In the genomic region with DNA sequence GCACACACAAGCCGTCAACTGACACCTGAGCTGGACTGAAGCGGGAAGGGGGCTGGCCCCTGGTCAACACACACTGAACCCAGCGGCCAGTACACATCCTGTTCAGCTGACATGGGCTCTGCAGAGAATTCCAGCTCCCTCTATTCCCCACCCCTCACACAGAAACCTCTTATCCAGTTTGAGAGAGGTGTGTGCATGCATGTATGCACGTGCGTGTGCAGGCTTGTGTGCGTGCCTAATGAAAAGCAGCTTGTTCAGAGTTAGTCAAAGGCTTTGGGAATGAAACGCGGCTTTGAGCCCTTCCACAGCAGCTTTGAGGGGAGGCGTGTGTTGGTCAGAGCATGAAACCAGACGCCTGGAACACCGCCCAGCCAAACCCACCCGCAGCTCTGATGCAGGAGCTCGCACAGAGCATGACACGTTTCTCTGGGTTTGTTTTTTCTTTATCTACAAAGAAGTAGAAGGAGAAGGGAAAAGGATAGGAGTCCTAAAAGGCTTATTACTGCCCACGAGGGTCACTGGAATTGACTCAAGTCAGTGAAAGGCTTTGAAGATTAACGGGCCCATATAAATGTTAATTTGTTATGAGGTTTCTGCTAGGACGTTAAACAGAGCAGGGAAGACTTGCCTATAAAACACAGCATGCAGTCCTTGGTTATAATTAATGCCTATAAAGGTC, we compare ENCODE assay signal across 10 cellular contexts.
A peak's percentile ranks its signal among the peaks of the same experiment; 100 is the strongest.
DNase-seq lines count a peak whose midpoint lies in the region; ATAC-seq and TF ChIP-seq lines count a peak whose summit lies in the region.
"Had no signal": no experiment of that assay in that cellular context is flagged by ENCODE, and none has a peak within 500 bp of the region (broad histone marks: within the 10 kb centered on the region; RNA-seq: fewer than 3 reads in every experiment).

No MANE protein-coding gene starts in this region.

- 13 to 25% methylated on average over 17 of the region's 17 CpGs for WGBS in body of pancreas, 2 donors
- WGBS in right lobe of liver (ENCODE audit: insufficient coverage, low coverage, low lambda C conversion rate, missing lambda C conversion rate), result 52% methylated on average over 16 of the region's 17 CpGs
- WGBS in aorta, 2 donors, result 11 to 14% methylated on average over 17 of the region's 17 CpGs

- H3K36me3 Mint-ChIP-seq in activated T-cell treated with anti-CD3 and anti-CD28 coated beads, Interleukin-2, amount 50 U/mL, for 24 hours (ENCODE audit: low read depth), result no peaks in the 10 kb centered on the region
- H3K36me3 Mint-ChIP-seq: CD4-positive, alpha-beta memory T cell had no signal

- POLR2A ChIA-PET in A673 (lab: Charles Lee; ENCODE audit: low non-redundant PET), result no interaction called here

- H3K27me3 Mint-ChIP-seq in activated T-cell treated with anti-CD3 and anti-CD28 coated beads, Interleukin-2, amount 50 U/mL, for 24 hours, result peaks cover 60% of the 10 kb centered on the region

- H3K4me1 ChIP-seq in A673 (ENCODE audit: insufficient read depth, low read length, poor library complexity, severe bottlenecking), result peaks cover 67% of the 10 kb centered on the region
- peaks cover 18% of the 10 kb centered on the region for H3K4me1 ChIP-seq in body of pancreas
- peaks cover 0 to 20% (median 0%) of the 10 kb centered on the region in 4 donors for H3K4me1 ChIP-seq in right lobe of liver
- H3K4me1 ChIP-seq in aorta (ENCODE audit: control insufficient read depth in 1 of 2, insufficient read depth in 2 of 2, low read length in 2 of 2), result peaks cover 2 to 4% of the 10 kb centered on the region in 2 donors

- no peak overlapping the region for H3K27ac Mint-ChIP-seq in activated T-cell treated with anti-CD3 and anti-CD28 coated beads, Interleukin-2, amount 50 U/mL, for 24 hours
- H3K27ac Mint-ChIP-seq: CD4-positive, alpha-beta memory T cell had no signal

- TF ChIP-seq CTCF in A673 (conservative IDR thresholded peaks at IDR 0.05; ENCODE audit: low read depth, low read length) (no peak), body of pancreas (IDR thresholded peaks at IDR 0.05) (peak in 1 of 7 experiments; percentile 11), right lobe of liver (IDR thresholded peaks at IDR 0.05) (no peak)

- H3K27ac ChIP-seq in A673 (ENCODE audit: low read depth, low read length, poor library complexity, severe bottlenecking) (no peak overlapping the region), body of pancreas (no peak overlapping the region), right lobe of liver (peak overlapping the region; percentile 1 to 60 (median 24)), aorta (ENCODE audit: low read depth in 1 of 2, low read length in 2 of 2) (no peak overlapping the region)
- H3K27ac ChIP-seq: WERI-Rb-1 had no signal

- H3K9me3 ChIP-seq in A673 (ENCODE audit: low read depth, low read length, poor library complexity, severe bottlenecking) (no peaks in the 10 kb centered on the region), body of pancreas (no peaks in the 10 kb centered on the region), right lobe of liver (no peaks in the 10 kb centered on the region), aorta (ENCODE audit: control insufficient read depth, low read length) (no peaks in the 10 kb centered on the region)

- no peaks in the 10 kb centered on the region for H3K9me3 Mint-ChIP-seq in activated T-cell treated with anti-CD3 and anti-CD28 coated beads, Interleukin-2, amount 50 U/mL, for 24 hours
- H3K9me3 Mint-ChIP-seq: CD4-positive, alpha-beta memory T cell had no signal

- no peaks in the 10 kb centered on the region for H3K36me3 ChIP-seq in A673 (ENCODE audit: insufficient read depth, low read length, poor library complexity, severe bottlenecking)
- no peaks in the 10 kb centered on the region for H3K36me3 ChIP-seq in body of pancreas (replicated peaks in 1 of 2; ENCODE audit: insufficient read depth in 1 of 2, low read depth in 2 of 2)
- H3K36me3 ChIP-seq in right lobe of liver, result no peaks in the 10 kb centered on the region
- no peaks in the 10 kb centered on the region for H3K36me3 ChIP-seq in aorta (ENCODE audit: control insufficient read depth in 1 of 2, insufficient read depth in 2 of 2, low read length in 1 of 2)
- H3K36me3 ChIP-seq: WERI-Rb-1 had no signal

- DNase-seq in A673 (ENCODE audit: low spot score) (peak; percentile 48), NCI-H1092 treated with DMSO at 0.1 percent for 48 hours (lab: John Stamatoyannopoulos, UW) (peak; percentile 99), body of pancreas (peak in 3 of 4 donors; percentile 18 to 43 (median 32)), right lobe of liver (peak in 1 of 3 donors; percentile 37), NCI-H2171 (lab: John Stamatoyannopoulos, UW) (no peak), aorta (no peak)
- no peak for DNase-seq in activated T-cell treated with anti-CD3 and anti-CD28 coated beads, Interleukin-2, amount 50 U/mL, for 24 hours
- DNase-seq: CD4-positive, alpha-beta memory T cell; WERI-Rb-1 had no signal

- BruUV-seq in A673 (replicated peaks; lab: Mats Ljungman, UMichigan), result no TSS peak

- H3K4me3 Mint-ChIP-seq in activated T-cell treated with anti-CD3 and anti-CD28 coated beads, Interleukin-2, amount 50 U/mL, for 24 hours, result no peak overlapping the region
- H3K4me3 Mint-ChIP-seq: CD4-positive, alpha-beta memory T cell had no signal

- ATAC-seq in body of pancreas (no peak), right lobe of liver (peak in 3 of 4 donors; percentile 30 to 41 (median 35)), GM19463 (IDR thresholded peaks at IDR 0.05; ENCODE audit: unreplicated experiment) (no peak), aorta (ENCODE audit: low FRiP score) (no peak)

- peaks cover 13% of the 10 kb centered on the region for H3K4me1 Mint-ChIP-seq in activated T-cell treated with anti-CD3 and anti-CD28 coated beads, Interleukin-2, amount 50 U/mL, for 24 hours (ENCODE audit: low read depth)

- intact Hi-C loops in A673 (cut with micrococcal nuclease; ENCODE audit: unreplicated experiment), result no loop called here
- intact Hi-C loops in body of pancreas (cut with DNase I), result no loop called here
- intact Hi-C loops in right lobe of liver (cut with DNase I), result no loop called here
- intact Hi-C loops in aorta (cut with DNase I), result loop anchor here in 1 of 2 donors (5.0 to 10.0 kb wide), 3 partner anchors 63 to 255 kb away; no protein-coding TSS in a partner anchor

- H3K27me3 ChIP-seq in A673 (replicated peaks; ENCODE audit: insufficient read depth, low read depth, low read length, poor library complexity) (no peaks in the 10 kb centered on the region), body of pancreas (no peaks in the 10 kb centered on the region), right lobe of liver (no peaks in the 10 kb centered on the region), aorta (ENCODE audit: control insufficient read depth in 1 of 2, insufficient read depth in 2 of 2, low read length in 1 of 2) (no peaks in the 10 kb centered on the region)

- CTCF ChIA-PET in A673 (lab: Charles Lee), result no interaction called here

- no peak overlapping the region for H3K4me3 ChIP-seq in A673 (ENCODE audit: low read depth, low read length, poor library complexity, severe bottlenecking)
- no peak overlapping the region for H3K4me3 ChIP-seq in body of pancreas
- H3K4me3 ChIP-seq in right lobe of liver, result no peak overlapping the region
- no peak overlapping the region for H3K4me3 ChIP-seq in aorta (ENCODE audit: low read length in 2 of 2)

- no peak for TF ChIP-seq POLR2A in body of pancreas (IDR thresholded peaks at IDR 0.05)
- TF ChIP-seq POLR2A in right lobe of liver (IDR thresholded peaks at IDR 0.05), result no peak

Comparison
In these comparisons a context has a peak if more than half of its experiments do, and no peak if none do; other contexts are left out.
1. DNase-seq: peak in A673 (single experiment), NCI-H1092 treated with DMSO at 0.1 percent for 48 hours (single experiment) and body of pancreas (3 of 4); none in activated T-cell treated with anti-CD3 and anti-CD28 coated beads, Interleukin-2, amount 50 U/mL, for 24 hours (single experiment), NCI-H2171 (single experiment) and aorta (0 of 2).
2. H3K27ac ChIP-seq: peak in right lobe of liver (3 of 3); none in A673 (single experiment), body of pancreas (0 of 4) and aorta (0 of 2).
3. ATAC-seq: peak in right lobe of liver (3 of 4); none in body of pancreas (single experiment), GM19463 (single experiment) and aorta (single experiment).